1 cellular context compared by ENCODE assay signal in genomic region chr10:5163487-5163886, GRCh38.
TF ChIP-seq lines count a peak whose summit lies in the region.

No MANE protein-coding gene starts in this region.

TF ChIP-seq in K562, 482 proteins besides CTCF, POLR2A, EP300 and RAD21 (continued from another document):
- TF ChIP-seq RERE (CRISPR knock-in tag; IDR thresholded peaks at IDR 0.05; ENCODE audit: borderline replicate concordance) (no peak), TOE1 (IDR thresholded peaks at IDR 0.05; ENCODE audit: borderline replicate concordance) (no peak), TOE1 (CRISPR knock-in tag; IDR thresholded peaks at IDR 0.05; ENCODE audit: borderline replicate concordance, low read depth) (no peak), SIN3B (IDR thresholded peaks at IDR 0.05; ENCODE audit: low read depth) (no peak), NR3C1 (CRISPR knock-in tag; IDR thresholded peaks at IDR 0.05) (no peak), ARID1B (IDR thresholded peaks at IDR 0.05) (peak; percentile 58), BCL6 (CRISPR knock-in tag; IDR thresholded peaks at IDR 0.05) (no peak), DDX20 (tag; IDR thresholded peaks at IDR 0.05; ENCODE audit: low read depth) (no peak), E2F4 (CRISPR knock-in tag; IDR thresholded peaks at IDR 0.05; ENCODE audit: low read depth) (no peak), ARID3B (CRISPR knock-in tag; IDR thresholded peaks at IDR 0.05; ENCODE audit: borderline replicate concordance) (no peak), TCF3 (CRISPR knock-in tag; IDR thresholded peaks at IDR 0.05) (peak; percentile 56), HMG20B (CRISPR knock-in tag; IDR thresholded peaks at IDR 0.05) (no peak), NCOR1 (IDR thresholded peaks at IDR 0.05) (peak; percentile 35; the same call in 1 of the 2 replicates), ZFP1 (CRISPR knock-in tag; IDR thresholded peaks at IDR 0.05) (no peak)
